6 cellular contexts compared by ENCODE assay signal in the genomic region with DNA sequence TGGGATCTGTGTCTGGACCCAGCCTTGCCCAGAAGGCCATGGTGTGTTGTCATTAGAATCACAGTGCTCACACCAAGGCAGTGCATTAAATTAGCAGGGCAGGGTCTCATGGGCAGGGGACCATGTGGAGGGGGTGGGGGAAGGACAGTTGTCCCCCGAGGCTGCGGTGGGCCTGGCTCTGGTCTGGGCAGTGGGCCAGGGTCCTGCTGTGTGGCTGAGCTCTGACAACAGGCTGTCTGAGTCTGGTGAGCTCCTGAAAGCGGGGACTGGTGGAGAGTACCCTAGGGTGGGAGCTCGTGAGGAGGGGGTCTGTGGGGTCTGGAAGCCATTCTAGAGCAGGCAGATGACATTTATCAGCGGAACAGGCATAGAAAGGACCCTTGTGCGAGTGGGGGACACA. TPM values are rescaled to one million over a fixed set of nuclear protein-coding genes. Genes with fewer than 3 reads are reported as not detected.
"Had no signal": no experiment of that assay in that cellular context is flagged by ENCODE, and none has a peak within 500 bp of the region (broad histone marks: within the 10 kb centered on the region; RNA-seq: fewer than 3 reads in every experiment).

No MANE protein-coding gene starts in this region.

RNA-seq across cellular contexts. Expression of a gene that starts 2.0 kb away (rescaled TPM):
- total RNA-seq: M059J, NCI-H460, Peyer's patch, Right ventricle myocardium superior, SK-MEL-5, T-cell had no signal

RNA-seq across cellular contexts. Expression of a gene that starts 49.8 kb away (rescaled TPM):
- total RNA-seq: NCI-H460, SK-MEL-5 had no signal

RNA-seq across cellular contexts. Expression of a gene that starts 59.7 kb away (rescaled TPM):
- total RNA-seq: SK-MEL-5 had no signal
